In genomic region chr9:91817106-91817492, GRCh38 we compare ENCODE assay signal across 1 cellular context.
TF ChIP-seq lines count a peak whose summit lies in the region.

No MANE protein-coding gene starts in this region.

TF ChIP-seq in GM23338, 12 proteins besides CTCF, POLR2A, EP300 and RAD21 (continued from another document):
- TF ChIP-seq POLR2AphosphoS5 (IDR thresholded peaks at IDR 0.05; ENCODE audit: low read depth): no peak
- no peak for TF ChIP-seq ETS1 (IDR thresholded peaks at IDR 0.05)
- TF ChIP-seq NANOG (IDR thresholded peaks at IDR 0.05; ENCODE audit: borderline replicate concordance): no peak
- TF ChIP-seq ZNF114 (CRISPR knock-in tag; IDR thresholded peaks at IDR 0.05): no peak
- no peak for TF ChIP-seq JUNB (IDR thresholded peaks at IDR 0.05; ENCODE audit: unreplicated experiment)
- no peak for TF ChIP-seq ZNF462 (CRISPR knock-in tag; IDR thresholded peaks at IDR 0.05)
- no peak for TF ChIP-seq CREB1 (CRISPR knock-in tag; IDR thresholded peaks at IDR 0.05; ENCODE audit: low read depth)
